Comparison of ENCODE assay signal across 8 cellular contexts in genomic region chr10:12349628-12350166, GRCh38. TPM values are rescaled to one million over a fixed set of nuclear protein-coding genes. Genes with fewer than 3 reads are reported as not detected.
DNase-seq lines count a peak whose midpoint lies in the region; ATAC-seq and TF ChIP-seq lines count a peak whose summit lies in the region.

No MANE protein-coding gene starts in this region.

- 0 to 1% (median 0%) methylated on average over 45 to 73 of the region's 73 CpGs for WGBS in heart left ventricle, 4 donors

- H3K4me1 ChIP-seq in heart left ventricle (peaks cover 0 to 34% (median 14%) of the 10 kb centered on the region in 12 donors), breast epithelium (no peaks in the 10 kb centered on the region), mucosa of stomach (ENCODE audit: control insufficient read depth, insufficient read depth, low read length) (peaks cover 10% of the 10 kb centered on the region)

- no peak for TF ChIP-seq POLR2A in heart left ventricle (IDR thresholded peaks at IDR 0.05)
- TF ChIP-seq POLR2A in breast epithelium (IDR thresholded peaks at IDR 0.05): no peak

- H3K9ac ChIP-seq in mucosa of stomach (ENCODE audit: low read length): peak overlapping the region; percentile 50

- peak overlapping the region; percentile 45 to 94 (median 82) for H3K4me3 ChIP-seq in heart left ventricle
- peak overlapping the region; percentile 70 to 86 (median 74) for H3K4me3 ChIP-seq in breast epithelium
- H3K4me3 ChIP-seq in mucosa of stomach (ENCODE audit: low read length): peak overlapping the region; percentile 7

- intact Hi-C loops in heart left ventricle (cut with DNase I) (loop anchor here in 1 of 10 donors (5.0 kb wide), 1 partner anchor 358 kb away; no protein-coding TSS in a partner anchor), left cardiac atrium (cut with DNase I) (loop anchor here in 1 of 2 donors (5.0 kb wide), 1 partner anchor 77 kb away; no protein-coding TSS in a partner anchor), breast epithelium (cut with DNase I; ENCODE audit: low total_unique reads) (no loop called here)

- ATAC-seq in heart left ventricle: peak in 2 of 4 donors; percentile 61 to 78
- ATAC-seq in left cardiac atrium: no peak
- peak; percentile 34 for ATAC-seq in HG03469 (IDR thresholded peaks at IDR 0.05; ENCODE audit: unreplicated experiment)

- no peaks in the 10 kb centered on the region for H3K36me3 ChIP-seq in heart left ventricle
- H3K36me3 ChIP-seq in breast epithelium: no peaks in the 10 kb centered on the region
- no peaks in the 10 kb centered on the region for H3K36me3 ChIP-seq in mucosa of stomach (ENCODE audit: control insufficient read depth, insufficient read depth, low read length)

- H3K27me3 ChIP-seq in heart left ventricle: peaks cover 0 to 7% (median 0%) of the 10 kb centered on the region in 9 donors
- no peaks in the 10 kb centered on the region for H3K27me3 ChIP-seq in breast epithelium
- peaks cover 33% of the 10 kb centered on the region for H3K27me3 ChIP-seq in mucosa of stomach (ENCODE audit: control insufficient read depth, insufficient read depth, low read length)

- DNase-seq in heart left ventricle (no peak), left cardiac atrium (no peak), breast epithelium (ENCODE audit: low spot score in 2 of 2) (no peak), NCI-H1436 (lab: John Stamatoyannopoulos, UW) (no peak), T1000 (lab: John Stamatoyannopoulos, UW) (no peak), MV-4-11 (lab: John Stamatoyannopoulos, UW) (no peak)

- TF ChIP-seq CTCF in heart left ventricle (IDR thresholded peaks at IDR 0.05): no peak
- no peak for TF ChIP-seq CTCF in breast epithelium (IDR thresholded peaks at IDR 0.05)

- H3K27ac ChIP-seq in heart left ventricle (peak overlapping the region in 11 of 12 donors; percentile 17 to 90 (median 73)), breast epithelium (peak overlapping the region; percentile 73 to 91)

- H3K9me3 ChIP-seq in heart left ventricle (no peaks in the 10 kb centered on the region), breast epithelium (no peaks in the 10 kb centered on the region), mucosa of stomach (ENCODE audit: control insufficient read depth, low read length) (no peaks in the 10 kb centered on the region)

RNA-seq across cellular contexts. Expression of gene CAMK1D, which starts 0.3 kb away (rescaled TPM):
- 10 to 100 TPM in 2 of 9 donors, 1 to 10 TPM in 7; 1.8 to 16.0 (median 3.1) TPM for total RNA-seq in heart left ventricle
- polyA plus RNA-seq in heart left ventricle: 1 to 10 TPM; 1.4 to 2.0 TPM
- 10 to 100 TPM; 23.8 to 38.5 TPM for total RNA-seq in left cardiac atrium
- total RNA-seq in breast epithelium: 10 to 100 TPM in 1 of 3 donors, 1 to 10 TPM in 2; 4.4 to 17.3 (median 5.2) TPM

Comparison
In these comparisons a context has a peak if more than half of its experiments do, and no peak if none do; other contexts are left out.
1. H3K4me3 ChIP-seq: peak in every context shown above with its lines; median percentile 82 in heart left ventricle; 74 in breast epithelium; 7 in mucosa of stomach.